22 cellular contexts compared by ENCODE assay signal in the genomic region with DNA sequence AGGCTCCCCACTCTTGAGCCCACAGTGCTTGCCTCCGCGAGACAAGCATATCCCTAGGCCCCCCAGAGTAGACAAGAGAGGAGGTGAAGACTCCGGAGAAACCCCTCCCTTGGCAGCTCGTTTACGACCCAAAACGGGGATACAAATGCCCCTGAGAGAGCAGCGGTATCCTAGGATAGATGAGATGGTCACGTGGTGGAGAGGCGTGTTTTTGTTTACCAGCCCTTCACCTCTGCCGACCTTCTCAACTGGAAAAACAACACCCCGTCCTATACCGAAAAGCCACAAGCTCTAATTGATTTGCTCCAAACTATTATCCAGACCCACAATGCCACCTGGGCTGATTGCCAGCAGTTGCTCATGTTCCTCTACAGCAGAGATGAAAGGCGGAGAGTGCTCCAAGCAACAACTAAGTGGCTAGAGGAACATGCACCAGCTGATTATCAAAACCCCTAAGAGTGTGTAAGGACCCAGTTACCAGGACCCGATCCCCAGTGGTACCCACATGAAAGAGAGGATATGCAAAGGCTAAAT.
DNase-seq lines count a peak whose midpoint lies in the region; ATAC-seq and TF ChIP-seq lines count a peak whose summit lies in the region.
"Had no signal": no experiment of that assay in that cellular context is flagged by ENCODE, and none has a peak within 500 bp of the region (broad histone marks: within the 10 kb centered on the region; RNA-seq: fewer than 3 reads in every experiment).

No MANE protein-coding gene starts in this region.

- no peak for TF ChIP-seq CTCF in astrocyte of the cerebellum (IDR thresholded peaks at IDR 0.05; ENCODE audit: low read depth, low read length, missing control alignments)
- TF ChIP-seq CTCF in breast epithelium (IDR thresholded peaks at IDR 0.05): no peak

- no peaks in the 10 kb centered on the region for H3K4me1 ChIP-seq in breast epithelium
- H3K4me1 ChIP-seq: adrenal gland, BLaER1, testis had no signal

- no peaks in the 10 kb centered on the region for H3K9me3 ChIP-seq in breast epithelium
- H3K9me3 ChIP-seq: adrenal gland, BLaER1, testis had no signal

- H3K4me1 Mint-ChIP-seq in activated naive CD8-positive, alpha-beta T cell treated with anti-CD3 and anti-CD28 coated beads, Interleukin-2, amount 50 U/mL, for 24 hours: no peaks in the 10 kb centered on the region

- H3K27me3 ChIP-seq in breast epithelium: no peaks in the 10 kb centered on the region
- H3K27me3 ChIP-seq: adrenal gland, BLaER1, testis had no signal

- H3K36me3 Mint-ChIP-seq in activated naive CD8-positive, alpha-beta T cell treated with anti-CD3 and anti-CD28 coated beads, Interleukin-2, amount 50 U/mL, for 24 hours (ENCODE audit: low read depth): no peaks in the 10 kb centered on the region

- no peak overlapping the region for H3K27ac ChIP-seq in breast epithelium
- H3K27ac ChIP-seq: adrenal gland, BLaER1, testis had no signal

- H3K4me3 ChIP-seq in astrocyte of the cerebellum (ENCODE audit: low read depth, low read length): no peak overlapping the region
- no peak overlapping the region for H3K4me3 ChIP-seq in breast epithelium
- H3K4me3 ChIP-seq: adrenal gland, BLaER1, GM23338, testis had no signal

- DNase-seq in COR-L47 (lab: John Stamatoyannopoulos, UW) (peak; percentile 72), NCI-H1092 (lab: John Stamatoyannopoulos, UW) (peak; percentile 55), NCI-H2227 (lab: John Stamatoyannopoulos, UW; ENCODE audit: unreplicated experiment) (peak; percentile 25), astrocyte of the cerebellum (ENCODE audit: low read depth) (peak; percentile 2), T-helper 1 cell (no peak), breast epithelium (ENCODE audit: low spot score in 2 of 2) (no peak)
- no peak for DNase-seq in activated naive CD8-positive, alpha-beta T cell treated with anti-CD3 and anti-CD28 coated beads, Interleukin-2, amount 50 U/mL, for 24 hours
- DNase-seq: activated CD4-positive, alpha-beta T cell treated with anti-CD3 and anti-CD28 coated beads, Interleukin-2, amount 50 U/mL, for 4 hours; activated naive CD4-positive, alpha-beta T cell treated with Interleukin-2 at 50 U/mL for 16 hours; activated T-cell treated with anti-CD3 and anti-CD28 coated beads, Interleukin-2, amount 50 U/mL, for 72 hours; adrenal gland; mesenchymal stem cell; NCI-H226; SHP77; stimulated activated CD4-positive, alpha-beta T cell treated with anti-CD3 and anti-CD28 coated beads, Interleukin-15, amount 100 ng/mL, for 24 hours; stimulated activated naive CD4-positive, alpha-beta T cell; testis had no signal

- H3K27me3 Mint-ChIP-seq in activated naive CD8-positive, alpha-beta T cell treated with anti-CD3 and anti-CD28 coated beads, Interleukin-2, amount 50 U/mL, for 24 hours: peaks cover under 1% of the 10 kb centered on the region

- no peaks in the 10 kb centered on the region for H3K9me3 Mint-ChIP-seq in activated naive CD8-positive, alpha-beta T cell treated with anti-CD3 and anti-CD28 coated beads, Interleukin-2, amount 50 U/mL, for 24 hours
- H3K9me3 Mint-ChIP-seq: activated T-cell treated with anti-CD3 and anti-CD28 coated beads, Interleukin-2, amount 50 U/mL, for 72 hours; GM23338 had no signal

- intact Hi-C loops in breast epithelium (cut with DNase I; ENCODE audit: low total_unique reads): no loop called here

- ATAC-seq in activated naive CD8-positive, alpha-beta T cell treated with anti-CD3 and anti-CD28 coated beads, Interleukin-2, amount 50 U/mL, for 24 hours: no peak
- no peak for ATAC-seq in SK-N-SH treated with all-trans-retinoic acid at 6 μM for 48 hours
- ATAC-seq: activated T-cell treated with anti-CD3 and anti-CD28 coated beads, Interleukin-2, amount 50 U/mL, for 72 hours; GM23338; left lobe of liver; sciatic nerve had no signal

- H3K36me3 ChIP-seq in breast epithelium: no peaks in the 10 kb centered on the region
- H3K36me3 ChIP-seq: adrenal gland, BLaER1 had no signal

- no peak overlapping the region for H3K27ac Mint-ChIP-seq in activated naive CD8-positive, alpha-beta T cell treated with anti-CD3 and anti-CD28 coated beads, Interleukin-2, amount 50 U/mL, for 24 hours
- H3K27ac Mint-ChIP-seq: activated T-cell treated with anti-CD3 and anti-CD28 coated beads, Interleukin-2, amount 50 U/mL, for 72 hours; GM23338 had no signal

- no peak for TF ChIP-seq POLR2A in breast epithelium (IDR thresholded peaks at IDR 0.05)

- in situ Hi-C loops in astrocyte of the cerebellum (cut with HindIII; ENCODE audit: low sequenced_read_pairs): no loop called here

- H3K4me3 Mint-ChIP-seq in activated naive CD8-positive, alpha-beta T cell treated with anti-CD3 and anti-CD28 coated beads, Interleukin-2, amount 50 U/mL, for 24 hours: no peak overlapping the region
- H3K4me3 Mint-ChIP-seq: activated T-cell treated with anti-CD3 and anti-CD28 coated beads, Interleukin-2, amount 50 U/mL, for 72 hours; GM23338 had no signal

TF ChIP-seq in SK-N-SH treated with all-trans-retinoic acid at 6 μM for 48 hours, 23 proteins besides CTCF, POLR2A, EP300 and RAD21:
- no peak for TF ChIP-seq TOX (CRISPR knock-in tag; IDR thresholded peaks at IDR 0.05; ENCODE audit: borderline replicate concordance)
- TF ChIP-seq BACH2 (CRISPR knock-in tag; IDR thresholded peaks at IDR 0.05; ENCODE audit: borderline replicate concordance): no peak
- no peak for TF ChIP-seq CSRNP3 (CRISPR knock-in tag; IDR thresholded peaks at IDR 0.05)
- TF ChIP-seq, protein P1, sequence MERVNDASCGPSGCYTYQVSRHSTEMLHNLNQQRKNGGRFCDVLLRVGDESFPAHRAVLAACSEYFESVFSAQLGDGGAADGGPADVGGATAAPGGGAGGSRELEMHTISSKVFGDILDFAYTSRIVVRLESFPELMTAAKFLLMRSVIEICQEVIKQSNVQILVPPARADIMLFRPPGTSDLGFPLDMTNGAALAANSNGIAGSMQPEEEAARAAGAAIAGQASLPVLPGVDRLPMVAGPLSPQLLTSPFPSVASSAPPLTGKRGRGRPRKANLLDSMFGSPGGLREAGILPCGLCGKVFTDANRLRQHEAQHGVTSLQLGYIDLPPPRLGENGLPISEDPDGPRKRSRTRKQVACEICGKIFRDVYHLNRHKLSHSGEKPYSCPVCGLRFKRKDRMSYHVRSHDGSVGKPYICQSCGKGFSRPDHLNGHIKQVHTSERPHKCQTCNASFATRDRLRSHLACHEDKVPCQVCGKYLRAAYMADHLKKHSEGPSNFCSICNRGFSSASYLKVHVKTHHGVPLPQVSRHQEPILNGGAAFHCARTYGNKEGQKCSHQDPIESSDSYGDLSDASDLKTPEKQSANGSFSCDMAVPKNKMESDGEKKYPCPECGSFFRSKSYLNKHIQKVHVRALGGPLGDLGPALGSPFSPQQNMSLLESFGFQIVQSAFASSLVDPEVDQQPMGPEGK (CRISPR knock-in tag; IDR thresholded peaks at IDR 0.05; ENCODE audit: borderline replicate concordance): no peak
- no peak for TF ChIP-seq ZFP3 (CRISPR knock-in tag; IDR thresholded peaks at IDR 0.05)
- TF ChIP-seq, protein P2, sequence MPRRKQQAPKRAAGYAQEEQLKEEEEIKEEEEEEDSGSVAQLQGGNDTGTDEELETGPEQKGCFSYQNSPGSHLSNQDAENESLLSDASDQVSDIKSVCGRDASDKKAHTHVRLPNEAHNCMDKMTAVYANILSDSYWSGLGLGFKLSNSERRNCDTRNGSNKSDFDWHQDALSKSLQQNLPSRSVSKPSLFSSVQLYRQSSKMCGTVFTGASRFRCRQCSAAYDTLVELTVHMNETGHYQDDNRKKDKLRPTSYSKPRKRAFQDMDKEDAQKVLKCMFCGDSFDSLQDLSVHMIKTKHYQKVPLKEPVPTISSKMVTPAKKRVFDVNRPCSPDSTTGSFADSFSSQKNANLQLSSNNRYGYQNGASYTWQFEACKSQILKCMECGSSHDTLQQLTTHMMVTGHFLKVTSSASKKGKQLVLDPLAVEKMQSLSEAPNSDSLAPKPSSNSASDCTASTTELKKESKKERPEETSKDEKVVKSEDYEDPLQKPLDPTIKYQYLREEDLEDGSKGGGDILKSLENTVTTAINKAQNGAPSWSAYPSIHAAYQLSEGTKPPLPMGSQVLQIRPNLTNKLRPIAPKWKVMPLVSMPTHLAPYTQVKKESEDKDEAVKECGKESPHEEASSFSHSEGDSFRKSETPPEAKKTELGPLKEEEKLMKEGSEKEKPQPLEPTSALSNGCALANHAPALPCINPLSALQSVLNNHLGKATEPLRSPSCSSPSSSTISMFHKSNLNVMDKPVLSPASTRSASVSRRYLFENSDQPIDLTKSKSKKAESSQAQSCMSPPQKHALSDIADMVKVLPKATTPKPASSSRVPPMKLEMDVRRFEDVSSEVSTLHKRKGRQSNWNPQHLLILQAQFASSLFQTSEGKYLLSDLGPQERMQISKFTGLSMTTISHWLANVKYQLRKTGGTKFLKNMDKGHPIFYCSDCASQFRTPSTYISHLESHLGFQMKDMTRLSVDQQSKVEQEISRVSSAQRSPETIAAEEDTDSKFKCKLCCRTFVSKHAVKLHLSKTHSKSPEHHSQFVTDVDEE (CRISPR knock-in tag; IDR thresholded peaks at IDR 0.05): no peak
- no peak for TF ChIP-seq ZFP30 (CRISPR knock-in tag; IDR thresholded peaks at IDR 0.05)
- no peak for TF ChIP-seq ZC3H10 (CRISPR knock-in tag; IDR thresholded peaks at IDR 0.05)
- TF ChIP-seq GLIS3 (CRISPR knock-in tag; IDR thresholded peaks at IDR 0.05): no peak
- TF ChIP-seq ISL1 (CRISPR knock-in tag; IDR thresholded peaks at IDR 0.05): no peak

Comparison
In these comparisons a context has a peak if more than half of its experiments do, and no peak if none do; other contexts are left out.
1. DNase-seq: peak in COR-L47 (single experiment), NCI-H1092 (single experiment), NCI-H2227 (single experiment) and astrocyte of the cerebellum (single experiment); none in T-helper 1 cell (0 of 5), activated naive CD8-positive, alpha-beta T cell treated with anti-CD3 and anti-CD28 coated beads, Interleukin-2, amount 50 U/mL, for 24 hours (single experiment) and breast epithelium (0 of 2).